In the genomic region with DNA sequence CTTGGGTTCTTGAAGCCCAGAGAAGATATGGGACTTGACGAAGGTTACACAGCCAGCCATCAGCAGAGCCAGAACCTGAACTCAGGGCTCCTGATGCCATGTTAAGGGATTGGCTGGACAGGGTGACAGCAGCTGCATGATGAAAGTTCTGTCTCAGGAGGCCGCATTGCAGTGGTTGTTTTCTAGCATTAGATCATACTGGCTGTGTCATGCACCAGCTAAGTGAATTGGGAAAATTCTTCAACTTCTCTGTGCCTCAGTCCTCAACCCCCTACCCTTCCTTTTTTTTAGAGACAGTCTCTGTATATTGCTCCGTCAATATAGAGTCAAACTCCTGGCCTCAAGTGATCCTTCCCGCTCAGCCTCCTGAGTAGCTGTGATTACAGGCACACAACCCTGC, we compare ENCODE assay signal across 26 cellular contexts. TPM values are rescaled to one million over a fixed set of nuclear protein-coding genes. Genes with fewer than 3 reads are reported as not detected.
DNase-seq lines count a peak whose midpoint lies in the region; ATAC-seq and TF ChIP-seq lines count a peak whose summit lies in the region.
"Had no signal": no experiment of that assay in that cellular context is flagged by ENCODE, and none has a peak within 500 bp of the region (broad histone marks: within the 10 kb centered on the region; RNA-seq: fewer than 3 reads in every experiment).

No MANE protein-coding gene starts in this region.

- H3K36me3 Mint-ChIP-seq in activated CD8-positive, alpha-beta T cell treated with anti-CD3 and anti-CD28 coated beads, Interleukin-2, amount 10 ng/mL, durations not matched to agents 7 days and 5 days (ENCODE audit: low read depth): peaks cover 7% of the 10 kb centered on the region
- peaks cover 7% of the 10 kb centered on the region for H3K36me3 Mint-ChIP-seq in activated CD8-positive, alpha-beta T cell treated with anti-CD3 and anti-CD28 coated beads for 36 hours (ENCODE audit: low read depth)
- no peaks in the 10 kb centered on the region for H3K36me3 Mint-ChIP-seq in T-helper 17 cell (ENCODE audit: low read depth)
- H3K36me3 Mint-ChIP-seq in stimulated activated effector memory CD8-positive, alpha-beta T cell treated with anti-CD3 and anti-CD28 coated beads, Interleukin-12 subunit alpha, Interleukin-12 subunit beta, amount 100 ng/mL, for 72 hours: peaks cover 8% of the 10 kb centered on the region

- peak overlapping the region; percentile 44 for H3K27ac Mint-ChIP-seq in activated CD8-positive, alpha-beta T cell treated with anti-CD3 and anti-CD28 coated beads, Interleukin-2, amount 10 ng/mL, durations not matched to agents 7 days and 5 days
- no peak overlapping the region for H3K27ac Mint-ChIP-seq in activated CD8-positive, alpha-beta T cell treated with anti-CD3 and anti-CD28 coated beads for 36 hours
- peak overlapping the region; percentile 99 for H3K27ac Mint-ChIP-seq in T-helper 17 cell
- peak overlapping the region; percentile 93 for H3K27ac Mint-ChIP-seq in stimulated activated effector memory CD8-positive, alpha-beta T cell treated with anti-CD3 and anti-CD28 coated beads, Interleukin-12 subunit alpha, Interleukin-12 subunit beta, amount 100 ng/mL, for 72 hours
- H3K27ac Mint-ChIP-seq: dendritic cell treated with granulocyte-macrophage colony-stimulating factor and Interleukin-4, amounts not matched to agents 40 ng/mL and 50 ng/mL, for 4 days had no signal

- no peak overlapping the region for H2AK5ac ChIP-seq in mesenchymal stem cell (ENCODE audit: low read length, severe bottlenecking)

- no peak overlapping the region for H4K91ac ChIP-seq in mesenchymal stem cell (ENCODE audit: low read length)

- H4K8ac ChIP-seq in mesenchymal stem cell (ENCODE audit: low read length): no peak overlapping the region

- ATAC-seq in activated CD8-positive, alpha-beta T cell treated with anti-CD3 and anti-CD28 coated beads, Interleukin-2, amount 10 ng/mL, durations not matched to agents 7 days and 5 days: no peak
- ATAC-seq in activated CD8-positive, alpha-beta T cell treated with anti-CD3 and anti-CD28 coated beads for 36 hours: no peak
- ATAC-seq in T-helper 17 cell (no peak), omental fat pad (ENCODE audit: low FRiP score) (no peak)
- no peak for ATAC-seq in stimulated activated effector memory CD8-positive, alpha-beta T cell treated with anti-CD3 and anti-CD28 coated beads, Interleukin-12 subunit alpha, Interleukin-12 subunit beta, amount 100 ng/mL, for 72 hours
- ATAC-seq: activated T-cell treated with anti-CD3 and anti-CD28 coated beads, Interleukin-2, amount 50 U/mL, for 72 hours; left ventricle myocardium superior had no signal

- no peak overlapping the region for H2AFZ ChIP-seq in mesenchymal stem cell (ENCODE audit: low read depth, low read length)

- no peak overlapping the region for H3K27ac ChIP-seq in mesenchymal stem cell (ENCODE audit: low read length, poor library complexity, severe bottlenecking)

- POLR2A ChIA-PET in activated CD8-positive, alpha-beta T cell treated with anti-CD3 and anti-CD28 coated beads, Interleukin-2, amount 10 ng/mL, durations not matched to agents 7 days and 5 days (lab: Charles Lee): interaction anchor here (1.0 kb wide), 1 partner anchor 18 kb away, joined by 3 read pairs; no protein-coding TSS in a partner anchor
- POLR2A ChIA-PET in activated CD8-positive, alpha-beta T cell treated with anti-CD3 and anti-CD28 coated beads for 36 hours (lab: Charles Lee): interaction anchor here (1.0 to 1.7 kb wide), 2 partner anchors 9 to 140 kb away, joined by 3 to 4 read pairs; a partner anchor contains a TSS

- peaks cover 56% of the 10 kb centered on the region for H3K4me1 Mint-ChIP-seq in activated CD8-positive, alpha-beta T cell treated with anti-CD3 and anti-CD28 coated beads, Interleukin-2, amount 10 ng/mL, durations not matched to agents 7 days and 5 days (ENCODE audit: low read depth)
- peaks cover 59% of the 10 kb centered on the region for H3K4me1 Mint-ChIP-seq in activated CD8-positive, alpha-beta T cell treated with anti-CD3 and anti-CD28 coated beads for 36 hours (ENCODE audit: low read depth)
- H3K4me1 Mint-ChIP-seq in T-helper 17 cell: peaks cover 36% of the 10 kb centered on the region
- peaks cover 61% of the 10 kb centered on the region for H3K4me1 Mint-ChIP-seq in stimulated activated effector memory CD8-positive, alpha-beta T cell treated with anti-CD3 and anti-CD28 coated beads, Interleukin-12 subunit alpha, Interleukin-12 subunit beta, amount 100 ng/mL, for 72 hours

- H2BK15ac ChIP-seq in mesenchymal stem cell (ENCODE audit: low read depth, poor library complexity, severe bottlenecking): no peak overlapping the region

- no peak overlapping the region for H2BK120ac ChIP-seq in mesenchymal stem cell (ENCODE audit: low read depth, low read length)

- H2BK5ac ChIP-seq in mesenchymal stem cell (ENCODE audit: low read depth, low read length, poor library complexity, severe bottlenecking): no peak overlapping the region

- no peaks in the 10 kb centered on the region for H3K27me3 Mint-ChIP-seq in activated CD8-positive, alpha-beta T cell treated with anti-CD3 and anti-CD28 coated beads, Interleukin-2, amount 10 ng/mL, durations not matched to agents 7 days and 5 days (ENCODE audit: low read depth)
- H3K27me3 Mint-ChIP-seq in activated CD8-positive, alpha-beta T cell treated with anti-CD3 and anti-CD28 coated beads for 36 hours: no peaks in the 10 kb centered on the region
- no peaks in the 10 kb centered on the region for H3K27me3 Mint-ChIP-seq in T-helper 17 cell

- no peak overlapping the region for H3K4me2 ChIP-seq in mesenchymal stem cell (ENCODE audit: low read length, poor library complexity, severe bottlenecking)

- H3K23ac ChIP-seq in mesenchymal stem cell (ENCODE audit: low read length in 2 of 2): no peak overlapping the region

- no peak overlapping the region for H3K14ac ChIP-seq in mesenchymal stem cell (ENCODE audit: low read length in 2 of 2)

- H3K79me1 ChIP-seq in mesenchymal stem cell (replicated peaks; ENCODE audit: low read length, poor library complexity, severe bottlenecking): peaks cover 13% of the 10 kb centered on the region

- no peaks in the 10 kb centered on the region for H3K9me3 ChIP-seq in T-helper 17 cell (ENCODE audit: control insufficient read depth, low read length, poor library complexity, severe bottlenecking)
- no peaks in the 10 kb centered on the region for H3K9me3 ChIP-seq in mesenchymal stem cell (ENCODE audit: control insufficient read depth, low read length)

- H3K18ac ChIP-seq in mesenchymal stem cell (ENCODE audit: low read depth in 1 of 2, low read length in 2 of 2): no peak overlapping the region

- no peak overlapping the region for H3K4me3 Mint-ChIP-seq in activated CD8-positive, alpha-beta T cell treated with anti-CD3 and anti-CD28 coated beads, Interleukin-2, amount 10 ng/mL, durations not matched to agents 7 days and 5 days
- no peak overlapping the region for H3K4me3 Mint-ChIP-seq in activated CD8-positive, alpha-beta T cell treated with anti-CD3 and anti-CD28 coated beads for 36 hours
- H3K4me3 Mint-ChIP-seq in T-helper 17 cell: no peak overlapping the region
- H3K4me3 Mint-ChIP-seq in stimulated activated effector memory CD8-positive, alpha-beta T cell treated with anti-CD3 and anti-CD28 coated beads, Interleukin-12 subunit alpha, Interleukin-12 subunit beta, amount 100 ng/mL, for 72 hours: no peak overlapping the region
- H3K4me3 Mint-ChIP-seq: activated naive CD4-positive, alpha-beta T cell treated with anti-CD3 and anti-CD28 coated beads for 36 hours; activated T-cell treated with anti-CD3 and anti-CD28 coated beads, Interleukin-2, amount 50 U/mL, for 72 hours; dendritic cell treated with granulocyte-macrophage colony-stimulating factor and Interleukin-4, amounts not matched to agents 40 ng/mL and 50 ng/mL, for 4 days had no signal

- no peak overlapping the region for H3K4me3 ChIP-seq in mesenchymal stem cell (ENCODE audit: insufficient read depth in 1 of 2, low read depth in 1 of 2, low read length in 2 of 2)

- intact Hi-C loops in activated CD8-positive, alpha-beta T cell treated with anti-CD3 and anti-CD28 coated beads for 36 hours (cut with micrococcal nuclease): no loop called here

- CTCF ChIA-PET in activated CD8-positive, alpha-beta T cell treated with anti-CD3 and anti-CD28 coated beads, Interleukin-2, amount 10 ng/mL, durations not matched to agents 7 days and 5 days (lab: Charles Lee): interaction anchor here (1.0 to 5.7 kb wide), 2 partner anchors 10 to 23 kb away, joined by 3 to 47 read pairs; no protein-coding TSS in a partner anchor
- CTCF ChIA-PET in activated CD8-positive, alpha-beta T cell treated with anti-CD3 and anti-CD28 coated beads for 36 hours (lab: Charles Lee): interaction anchor here (0.6 to 6.0 kb wide), 5 partner anchors 8 to 222 kb away, joined by 3 to 39 read pairs (median 6); a partner anchor contains a TSS

- peaks cover 28% of the 10 kb centered on the region for H3K4me1 ChIP-seq in mesenchymal stem cell (ENCODE audit: control insufficient read depth, insufficient read depth, low read depth, low read length)

- H3K27me3 ChIP-seq in mesenchymal stem cell (ENCODE audit: control insufficient read depth in 1 of 2, insufficient read depth in 1 of 2, low read length in 2 of 2): no peaks in the 10 kb centered on the region

- no peak for DNase-seq in activated CD8-positive, alpha-beta T cell treated with anti-CD3 and anti-CD28 coated beads, Interleukin-2, amount 10 ng/mL, durations not matched to agents 7 days and 5 days
- DNase-seq in activated CD8-positive, alpha-beta T cell treated with anti-CD3 and anti-CD28 coated beads for 36 hours: no peak
- DNase-seq in T-helper 17 cell (no peak), fibroblast of peridontal ligament (ENCODE audit: extremely low read depth) (peak; percentile 44), NCI-H82 (lab: John Stamatoyannopoulos, UW) (no peak), omental fat pad (ENCODE audit: low spot score) (no peak), mesenchymal stem cell (no peak)
- DNase-seq in stimulated activated effector memory CD8-positive, alpha-beta T cell treated with anti-CD3 and anti-CD28 coated beads, Interleukin-12 subunit alpha, Interleukin-12 subunit beta, amount 100 ng/mL, for 72 hours (ENCODE audit: low spot score in 2 of 2): no peak
- DNase-seq: 8988T; activated CD4-positive, CD25-positive, alpha-beta regulatory T cell; activated naive CD4-positive, alpha-beta T cell treated with anti-CD3 and anti-CD28 coated beads for 36 hours; activated T-cell treated with anti-CD3 and anti-CD28 coated beads, Interleukin-2, amount 50 U/mL, for 72 hours; aorta; caudate nucleus; DND-41; H7; islet precursor cell; left ventricle myocardium superior; midbrain; NCI-H1092 treated with DMSO at 0.1 percent for 48 hours; NCI-H2029 treated with DMSO at 0.1 percent for 48 hours; NCI-H2227 treated with DMSO at 0.1 percent for 48 hours; stimulated activated CD8-positive, alpha-beta memory T cell treated with anti-CD3 and anti-CD28 coated beads, Interleukin-4, amount 100 ng/mL, for 48 hours; T-helper 9 cell had no signal

- no peak overlapping the region for H2BK12ac ChIP-seq in mesenchymal stem cell (ENCODE audit: low read length in 2 of 2)

- no peaks in the 10 kb centered on the region for H3K9me3 Mint-ChIP-seq in activated CD8-positive, alpha-beta T cell treated with anti-CD3 and anti-CD28 coated beads, Interleukin-2, amount 10 ng/mL, durations not matched to agents 7 days and 5 days (ENCODE audit: insufficient read depth)
- H3K9me3 Mint-ChIP-seq in activated CD8-positive, alpha-beta T cell treated with anti-CD3 and anti-CD28 coated beads for 36 hours: no peaks in the 10 kb centered on the region
- no peaks in the 10 kb centered on the region for H3K9me3 Mint-ChIP-seq in stimulated activated effector memory CD8-positive, alpha-beta T cell treated with anti-CD3 and anti-CD28 coated beads, Interleukin-12 subunit alpha, Interleukin-12 subunit beta, amount 100 ng/mL, for 72 hours
- H3K9me3 Mint-ChIP-seq: activated naive CD4-positive, alpha-beta T cell treated with anti-CD3 and anti-CD28 coated beads for 36 hours; activated T-cell treated with anti-CD3 and anti-CD28 coated beads, Interleukin-2, amount 50 U/mL, for 72 hours; dendritic cell treated with granulocyte-macrophage colony-stimulating factor and Interleukin-4, amounts not matched to agents 40 ng/mL and 50 ng/mL, for 4 days; neural crest cell had no signal

- no peak overlapping the region for H3K9ac ChIP-seq in mesenchymal stem cell (ENCODE audit: low read length)

- WGBS in mesenchymal stem cell: 94% methylated on average over 4 of the region's 4 CpGs

- H3K4ac ChIP-seq in mesenchymal stem cell (ENCODE audit: low read depth in 1 of 2, low read length in 2 of 2): no peak overlapping the region

- H3K36me3 ChIP-seq in mesenchymal stem cell (ENCODE audit: control insufficient read depth in 1 of 2, insufficient read depth in 2 of 2, low read depth in 1 of 2, low read length in 2 of 2): peaks cover 0 to 11% of the 10 kb centered on the region in 2 experiments

- TF ChIP-seq CTCF in activated CD8-positive, alpha-beta T cell treated with anti-CD3 and anti-CD28 coated beads for 36 hours (IDR thresholded peaks at IDR 0.05): no peak
- TF ChIP-seq CTCF in omental fat pad (IDR thresholded peaks at IDR 0.05): no peak

RNA-seq across cellular contexts. Expression of a gene that starts 5.4 kb away (rescaled TPM):
- 10 to 100 TPM; 64.7 to 70.8 TPM for total RNA-seq in activated CD8-positive, alpha-beta T cell treated with anti-CD3 and anti-CD28 coated beads, Interleukin-2, amount 10 ng/mL, durations not matched to agents 7 days and 5 days
- total RNA-seq in activated CD8-positive, alpha-beta T cell treated with anti-CD3 and anti-CD28 coated beads for 36 hours: 10 to 100 TPM; 55.4 to 56.0 TPM
- total RNA-seq in T-helper 17 cell (100 to 1,000 TPM; 123 to 187 TPM), omental fat pad (10 to 100 TPM; 67.3 to 84.8 (median 76.5) TPM)
- 52.8 TPM for polyA plus RNA-seq in mesenchymal stem cell (2013, experiment 1 of 2)
- polyA plus RNA-seq in mesenchymal stem cell (2013, experiment 2 of 2): 46.9 TPM

RNA-seq across cellular contexts. Expression of a gene that starts 6.7 kb away (rescaled TPM):
- 10 to 100 TPM; 39.2 to 40.7 TPM for total RNA-seq in activated CD8-positive, alpha-beta T cell treated with anti-CD3 and anti-CD28 coated beads, Interleukin-2, amount 10 ng/mL, durations not matched to agents 7 days and 5 days
- total RNA-seq in activated CD8-positive, alpha-beta T cell treated with anti-CD3 and anti-CD28 coated beads for 36 hours: 10 to 100 TPM; 54.3 to 54.7 TPM
- total RNA-seq in T-helper 17 cell (10 to 100 TPM; 30.3 to 39.0 TPM), omental fat pad (10 to 100 TPM; 41.1 to 56.1 (median 50.1) TPM)
- polyA plus RNA-seq in mesenchymal stem cell (2013, experiment 1 of 2): 64.9 TPM
- 59.8 TPM for polyA plus RNA-seq in mesenchymal stem cell (2013, experiment 2 of 2)

RNA-seq across cellular contexts. Expression of a gene that starts 8.7 kb away (rescaled TPM):
- total RNA-seq in activated CD8-positive, alpha-beta T cell treated with anti-CD3 and anti-CD28 coated beads, Interleukin-2, amount 10 ng/mL, durations not matched to agents 7 days and 5 days: 10 to 100 TPM; 32.0 to 33.6 TPM
- 10 to 100 TPM; 12.7 to 16.0 TPM for total RNA-seq in activated CD8-positive, alpha-beta T cell treated with anti-CD3 and anti-CD28 coated beads for 36 hours
- total RNA-seq in T-helper 17 cell (10 to 100 TPM; 41.2 to 44.4 TPM), omental fat pad (10 to 100 TPM; 29.1 to 37.4 (median 33.1) TPM)
- 50.0 TPM for polyA plus RNA-seq in mesenchymal stem cell (2013, experiment 1 of 2)
- polyA plus RNA-seq in mesenchymal stem cell (2013, experiment 2 of 2): 53.5 TPM

RNA-seq across cellular contexts. Expression of a gene that starts 12.2 kb away (rescaled TPM):
- 10 to 100 TPM; 94.4 to 95.3 TPM for total RNA-seq in activated CD8-positive, alpha-beta T cell treated with anti-CD3 and anti-CD28 coated beads, Interleukin-2, amount 10 ng/mL, durations not matched to agents 7 days and 5 days
- total RNA-seq in activated CD8-positive, alpha-beta T cell treated with anti-CD3 and anti-CD28 coated beads for 36 hours: 10 to 100 TPM; 94.0 to 99.4 TPM
- total RNA-seq in T-helper 17 cell (100 to 1,000 TPM; 123 to 152 TPM), omental fat pad (100 to 1,000 TPM in 1 of 4 donors, 10 to 100 TPM in 3; 21.2 to 125 (median 65.6) TPM)
- polyA plus RNA-seq in mesenchymal stem cell (2013, experiment 1 of 2): 22.5 TPM
- polyA plus RNA-seq in mesenchymal stem cell (2013, experiment 2 of 2): 22.6 TPM

RNA-seq across cellular contexts. Expression of a gene that starts 32.0 kb away (rescaled TPM):
- total RNA-seq in activated CD8-positive, alpha-beta T cell treated with anti-CD3 and anti-CD28 coated beads, Interleukin-2, amount 10 ng/mL, durations not matched to agents 7 days and 5 days: under 1 TPM; 0.95 to 0.99 TPM
- total RNA-seq in activated CD8-positive, alpha-beta T cell treated with anti-CD3 and anti-CD28 coated beads for 36 hours: under 1 TPM in 1 of 2 experiments, not detected in 1; 0.77 TPM
- total RNA-seq in T-helper 17 cell (1 to 10 TPM; 4.7 to 5.7 TPM), omental fat pad (1 to 10 TPM in 3 of 4 donors, not detected in 1; 1.1 to 1.7 (median 1.5) TPM)
- polyA plus RNA-seq in mesenchymal stem cell (2013, experiment 1 of 2): 0.04 TPM
- 0.08 TPM for polyA plus RNA-seq in mesenchymal stem cell (2013, experiment 2 of 2)
- total RNA-seq: H7 had no signal
